9 cellular contexts compared by ENCODE assay signal in the genomic region with DNA sequence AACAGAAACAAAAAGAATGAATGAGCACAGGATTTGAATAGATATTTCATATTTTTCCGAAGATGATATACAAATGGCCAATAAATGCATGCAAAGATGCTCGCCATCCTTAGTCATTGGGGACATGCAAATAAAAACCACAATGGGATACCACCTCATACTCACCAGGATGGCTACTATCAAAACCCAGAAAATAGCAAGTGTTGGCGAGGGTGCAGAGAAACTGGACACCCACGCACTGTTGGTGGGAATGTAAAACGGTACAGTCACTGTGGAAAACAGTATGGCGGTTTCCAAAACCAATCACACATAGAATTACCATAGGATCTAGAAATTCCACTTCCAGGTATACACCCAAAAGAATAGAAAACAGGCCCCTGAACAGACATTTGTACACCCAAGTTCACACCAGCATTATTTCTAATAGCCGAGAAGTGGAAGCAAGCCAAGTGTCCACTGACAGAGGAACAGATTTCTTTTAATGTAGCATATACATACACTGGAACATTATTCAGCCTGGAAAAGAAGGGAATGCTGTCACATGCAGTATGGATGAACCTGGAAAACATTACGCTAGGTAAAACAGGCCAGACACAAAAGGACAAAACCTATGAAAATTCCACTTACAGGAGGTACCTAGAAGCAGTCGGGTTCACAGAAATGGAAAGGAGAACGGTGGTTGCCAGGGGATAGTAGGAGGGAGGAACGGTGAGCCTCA. TPM values are rescaled to one million over a fixed set of nuclear protein-coding genes. Genes with fewer than 3 reads are reported as not detected.
DNase-seq lines count a peak whose midpoint lies in the region; ATAC-seq, FAIRE-seq and TF ChIP-seq lines count a peak whose summit lies in the region.
"Had no signal": no experiment of that assay in that cellular context is flagged by ENCODE, and none has a peak within 500 bp of the region (broad histone marks: within the 10 kb centered on the region; RNA-seq: fewer than 3 reads in every experiment).

No MANE protein-coding gene starts in this region.

- in situ Hi-C loops in GM12878 (cut with MboI): no loop called here

- SMC1A ChIA-PET in GM12878 (lab: Charles Lee; ENCODE audit: uncharacterized antibody, unreplicated experiment): no interaction called here

- no peak for ATAC-seq in GM12878
- no peak for ATAC-seq in HG02840 (IDR thresholded peaks at IDR 0.05; ENCODE audit: low FRiP score, unreplicated experiment)
- no peak for ATAC-seq in pancreas

- peaks cover 5% of the 10 kb centered on the region; the same call in 2 of the 3 replicates for H3K9me3 ChIP-seq in GM12878 (replicated peaks; ENCODE audit: control insufficient read depth, insufficient read depth, low read length)
- H3K9me3 ChIP-seq in mesodermal cell (ENCODE audit: control insufficient read depth, low read length): no peaks in the 10 kb centered on the region
- no peaks in the 10 kb centered on the region for H3K9me3 ChIP-seq in pancreas

- CTCF ChIA-PET in GM12878 (lab: Yijun Ruan, JAX): interaction anchor here (0.6 kb wide), 1 partner anchor 15 kb away, joined by 3 read pairs; no protein-coding TSS in a partner anchor

- 4% methylated on average over 11 of the region's 11 CpGs for WGBS in GM12878 (ENCODE audit: insufficient coverage, insufficient replicate concordance, low lambda C conversion rate, missing lambda C conversion rate)
- WGBS in mesodermal cell (ENCODE audit: insufficient coverage in 2 of 2), 2 experiments: 43 to 50% methylated on average over 2 to 5 of the region's 11 CpGs
- 85 to 87% methylated on average over 11 of the region's 11 CpGs for WGBS in pancreas, 2 donors

- no TSS peak for BruUV-seq in GM12878 (replicated peaks; lab: Mats Ljungman, UMichigan)

- peak; percentile 64 for DNase-seq in stimulated activated CD4-positive, alpha-beta T cell treated with anti-CD3 and anti-CD28 coated beads, Interleukin-15, amount 100 ng/mL, for 24 hours
- no peak for DNase-seq in stimulated activated CD4-positive, alpha-beta T cell treated with anti-CD3 and anti-CD28 coated beads, Interleukin-12 subunit alpha, Interleukin-12 subunit beta, amount 100 ng/mL, for 4 hours
- no peak for DNase-seq in GM12878 (ENCODE audit: low read depth, low spot score)
- no peak for DNase-seq in GM19240 (ENCODE audit: insufficient read length, low spot score)
- no peak for DNase-seq in pancreas
- DNase-seq in NCI-H2107 (lab: John Stamatoyannopoulos, UW): no peak

- TF ChIP-seq POLR2A in GM12878 (IDR thresholded peaks at IDR 0.05; ENCODE audit: low read depth, low read length): no peak

- H4K20me1 ChIP-seq in GM12878 (ENCODE audit: control insufficient read depth, insufficient read depth): peaks cover 3% of the 10 kb centered on the region; the same call in 1 of the 2 replicates

- TF ChIP-seq CTCF in GM12878 (IDR thresholded peaks at IDR 0.05 in 2 of 3, conservative IDR thresholded peaks at IDR 0.05 in 1 of 3; ENCODE audit: control insufficient read depth in 2 of 3, extremely low read depth in 1 of 3, insufficient read depth in 1 of 3, low read depth in 3 of 3, low read length in 3 of 3) (no peak), pancreas (IDR thresholded peaks at IDR 0.05) (no peak)

- H2AFZ ChIP-seq in GM12878 (ENCODE audit: control insufficient read depth, low read depth, low read length): no peak overlapping the region

- no peak for TF ChIP-seq EP300 in GM12878 (IDR thresholded peaks at IDR 0.05; ENCODE audit: borderline replicate concordance in 1 of 2, control insufficient read depth in 1 of 2, low read depth in 2 of 2, low read length in 2 of 2)

- intact Hi-C loops in GM12878 (cut with micrococcal nuclease; ENCODE audit: unreplicated experiment): loop anchor here (5.0 kb wide), 1 partner anchor 58 kb away; no protein-coding TSS in a partner anchor
- intact Hi-C loops in pancreas (cut with DNase I): no loop called here

- H3K79me2 ChIP-seq in GM12878 (ENCODE audit: control insufficient read depth, insufficient read depth, low read length): peaks cover 83% of the 10 kb centered on the region

- peak overlapping the region; percentile 96 for H3K9ac ChIP-seq in GM12878 (ENCODE audit: control insufficient read depth, insufficient read depth, low read length)

- FAIRE-seq in GM12878 (lab: Jason Lieb, UNC) (no peak), pancreas (lab: Jason Lieb, UNC) (no peak)
- FAIRE-seq: TTC549 had no signal

- H3K4me3 ChIP-seq in GM12878 (peak overlapping the region; percentile 99), mesodermal cell (ENCODE audit: extremely low read depth, insufficient read depth, low read length, poor library complexity, severe bottlenecking) (peak overlapping the region; percentile 97), pancreas (peak overlapping the region in 2 of 4 donors; percentile 61 to 72)

- H3K27me3 ChIP-seq in GM12878 (replicated peaks in 1 of 2; ENCODE audit: control insufficient read depth in 2 of 2, insufficient read depth in 2 of 2, low read length in 1 of 2) (no peaks in the 10 kb centered on the region), pancreas (no peaks in the 10 kb centered on the region)

- no peak for TF ChIP-seq RAD21 in GM12878 (IDR thresholded peaks at IDR 0.05; ENCODE audit: insufficient read depth, low read depth, low read length)

- POLR2A ChIA-PET in GM12878 (lab: Charles Lee): interaction anchor here (1.3 kb wide), 1 partner anchor 36 kb away, joined by 3 read pairs; no protein-coding TSS in a partner anchor

- H3K4me2 ChIP-seq in GM12878 (ENCODE audit: control insufficient read depth, insufficient read depth): peak overlapping the region; percentile 92

- H3K4me1 ChIP-seq in GM12878 (ENCODE audit: control insufficient read depth, insufficient read depth, low read length) (no peaks in the 10 kb centered on the region), mesodermal cell (ENCODE audit: control insufficient read depth, insufficient read depth, low read length, poor library complexity, severe bottlenecking) (peaks cover 8% of the 10 kb centered on the region), pancreas (peaks cover 0 to 2% (median 0%) of the 10 kb centered on the region in 3 donors)

- H3K27ac ChIP-seq in GM12878 (ENCODE audit: control insufficient read depth, insufficient read depth) (peak overlapping the region; percentile 99), mesodermal cell (ENCODE audit: low read depth, low read length, severe bottlenecking) (peak overlapping the region; percentile 77), pancreas (no peak overlapping the region)

- RAD21 ChIA-PET in GM12878 (lab: Charles Lee; ENCODE audit: unreplicated experiment): interaction anchor here (0.8 kb wide), 1 partner anchor 12 kb away, joined by 4 read pairs; no protein-coding TSS in a partner anchor

- H3K36me3 ChIP-seq in GM12878 (ENCODE audit: control insufficient read depth in 2 of 2, insufficient read depth in 2 of 2, low read length in 1 of 2): peaks cover 1 to 13% of the 10 kb centered on the region in 2 experiments; a peak in 2 of 4 replicates
- peaks cover 48% of the 10 kb centered on the region for H3K36me3 ChIP-seq in mesodermal cell (ENCODE audit: control insufficient read depth, insufficient read depth, low read length)
- H3K36me3 ChIP-seq in pancreas: no peaks in the 10 kb centered on the region

TF ChIP-seq in GM12878, 131 proteins besides CTCF, POLR2A, EP300 and RAD21 (continues in another document):
- TF ChIP-seq CHD1 (IDR thresholded peaks at IDR 0.05; ENCODE audit: low read depth, low read length): 0 out of 2 replicates have a peak, but pooled peaks have one; percentile 41
- TF ChIP-seq EGR1 (IDR thresholded peaks at IDR 0.05; ENCODE audit: borderline replicate concordance in 1 of 2, low read depth in 2 of 2, low read length in 2 of 2): peak in 1 of 2 experiments; percentile 90; a peak in 2 of 3 replicates

RNA-seq across cellular contexts. Expression of a gene that starts 3.6 kb away (rescaled TPM):
- total RNA-seq in GM12878 (2013; cell fraction: nucleolus; rRNA removed): 143 and 148 TPM in 2 replicates
- total RNA-seq in GM12878 (2014; rRNA removed) (28.5 and 32.1 TPM in 2 replicates), GM12878 (2014; rRNA removed; fragmentation: Illumina TruSeq; extraction: Trizol) (43.4 and 43.9 TPM in 2 replicates), GM12878 (2021) (47.5 and 47.7 TPM in 2 replicates), pancreas (10 to 100 TPM in 1 of 6 donors, 1 to 10 TPM in 5; 6.0 to 10.8 (median 7.0) TPM)
- 31.2 TPM for polyA plus RNA-seq in GM12878 (2011; ENCODE audit: low read depth)
- polyA plus RNA-seq in GM12878 (2011; rRNA removed) (12.7 and 12.8 TPM in 2 replicates), GM12878 (2014; fragmentation: Illumina TruSeq; extraction: Trizol) (21.0 and 23.7 TPM in 2 replicates), GM12878 (2014; fragmentation: Nextera tagmentation; extraction: Ambion mirVana) (10 to 100 TPM; 17.5 to 18.4 TPM), GM12878 (2014; rRNA removed) (12.8 and 14.2 TPM in 2 replicates), GM12878 (2016; fragmentation: Nextera tagmentation; extraction: Ambion mirVana) (10 to 100 TPM; 37.0 to 46.9 TPM), pancreas (1 to 10 TPM; 3.2 to 4.5 TPM)
- polyA plus RNA-seq in GM12878 (2011; cell fraction: cytosol; rRNA removed): 11.6 and 14.8 TPM in 2 replicates
- 10.8 and 13.5 TPM in 2 replicates for polyA plus RNA-seq in GM12878 (2011; cell fraction: nucleus; rRNA removed)
- polyA plus RNA-seq in GM12878 (2012): 32.3 and 35.3 TPM in 2 replicates
- 59.8 and 71.2 TPM in 2 replicates for polyA minus RNA-seq in GM12878 (2011; rRNA and poly(A)+ RNA removed)
- polyA minus RNA-seq in GM12878 (2011; cell fraction: cytosol; rRNA and poly(A)+ RNA removed): 23.8 and 28.9 TPM in 2 replicates
- 27.4 and 38.8 TPM in 2 replicates for polyA minus RNA-seq in GM12878 (2011; cell fraction: nucleus; rRNA and poly(A)+ RNA removed)
- polyA plus RNA-seq in mesodermal cell (2013, experiment 1 of 2): 27.9 TPM
- polyA plus RNA-seq in mesodermal cell (2013, experiment 2 of 2): 26.7 TPM

RNA-seq across cellular contexts. Expression of a gene that starts 15.2 kb away (rescaled TPM):
- not detected in 2 replicates for total RNA-seq in GM12878 (2013; cell fraction: nucleolus; rRNA removed)
- total RNA-seq in GM12878 (2014; rRNA removed): not detected in 2 replicates
- not detected in 2 replicates for total RNA-seq in GM12878 (2014; rRNA removed; fragmentation: Illumina TruSeq; extraction: Trizol)
- not detected in 2 replicates for total RNA-seq in GM12878 (2021)
- polyA plus RNA-seq in GM12878 (2011; ENCODE audit: low read depth): not detected
- polyA plus RNA-seq in GM12878 (2011; rRNA removed): not detected in 2 replicates
- not detected in 2 replicates for polyA plus RNA-seq in GM12878 (2011; cell fraction: cytosol; rRNA removed)
- polyA plus RNA-seq in GM12878 (2011; cell fraction: nucleus; rRNA removed): not detected in 2 replicates
- not detected in 2 replicates for polyA plus RNA-seq in GM12878 (2012)
- polyA plus RNA-seq in GM12878 (2014; fragmentation: Illumina TruSeq; extraction: Trizol): not detected in 2 replicates
- polyA plus RNA-seq in GM12878 (2014; fragmentation: Nextera tagmentation; extraction: Ambion mirVana): under 1 TPM in 1 of 2 experiments, not detected in 1; 0.05 TPM
- polyA plus RNA-seq in GM12878 (2014; rRNA removed): not detected in 2 replicates
- not detected for polyA plus RNA-seq in GM12878 (2016; fragmentation: Nextera tagmentation; extraction: Ambion mirVana)
- polyA minus RNA-seq in GM12878 (2011; rRNA and poly(A)+ RNA removed): not detected in 2 replicates
- not detected in 2 replicates for polyA minus RNA-seq in GM12878 (2011; cell fraction: cytosol; rRNA and poly(A)+ RNA removed)
- polyA minus RNA-seq in GM12878 (2011; cell fraction: nucleus; rRNA and poly(A)+ RNA removed): not detected in 2 replicates
- polyA plus RNA-seq in mesodermal cell (2013, experiment 1 of 2): not detected
- polyA plus RNA-seq in mesodermal cell (2013, experiment 2 of 2): not detected
- total RNA-seq in pancreas: not detected
- polyA plus RNA-seq in pancreas: under 1 TPM in 1 of 2 donors, not detected in 1; 0.05 TPM

Comparison
In these comparisons a context has a peak if more than half of its experiments do, and no peak if none do; other contexts are left out.
1. H3K27ac ChIP-seq: peak in GM12878 (single experiment) and mesodermal cell (single experiment); none in pancreas (0 of 4).